ENCODE assay signal across 22 cellular contexts in genomic region chr4:56080384-56080783, GRCh38.
DNase-seq lines count a peak whose midpoint lies in the region; FAIRE-seq and TF ChIP-seq lines count a peak whose summit lies in the region.
"Had no signal": no experiment of that assay in that cellular context is flagged by ENCODE, and none has a peak within 500 bp of the region (broad histone marks: within the 10 kb centered on the region; RNA-seq: fewer than 3 reads in every experiment).

No MANE protein-coding gene starts in this region.

- H3K18ac ChIP-seq in mesenchymal stem cell (ENCODE audit: low read depth in 1 of 2, low read length in 2 of 2) = no peak overlapping the region

- H3K9me3 Mint-ChIP-seq in mesothelial cell of epicardium = no peaks in the 10 kb centered on the region

- WGBS in mesenchymal stem cell = 63% methylated on average over 4 of the region's 4 CpGs
- 30 to 61% (median 38%) methylated on average over 4 of the region's 4 CpGs for WGBS in small intestine, 3 donors

- H3K23ac ChIP-seq in mesenchymal stem cell (ENCODE audit: low read length in 2 of 2) = no peak overlapping the region

- POLR2A ChIA-PET in HEK293T (lab: Yijun Ruan, JAX) = no interaction called here

- H4K91ac ChIP-seq in mesenchymal stem cell (ENCODE audit: low read length) = no peak overlapping the region

- peaks cover 24% of the 10 kb centered on the region for H3K4me1 Mint-ChIP-seq in mesothelial cell of epicardium

- no peaks in the 10 kb centered on the region for H3K27me3 ChIP-seq in mesenchymal stem cell (ENCODE audit: control insufficient read depth in 1 of 2, insufficient read depth in 1 of 2, low read length in 2 of 2)
- no peaks in the 10 kb centered on the region for H3K27me3 ChIP-seq in small intestine (ENCODE audit: control insufficient read depth in 2 of 2, insufficient read depth in 2 of 2, low read length in 2 of 2)
- H3K27me3 ChIP-seq: BLaER1 treated with 17β-estradiol and CSF1 and Interleukin-3, amounts not matched to agents 10 nM and 100 nM had no signal

- CTCF ChIA-PET in HEK293T (lab: Yijun Ruan, JAX) = no interaction called here

- H2BK120ac ChIP-seq in mesenchymal stem cell (ENCODE audit: low read depth, low read length) = no peak overlapping the region

- H3K4me1 ChIP-seq in mesenchymal stem cell (ENCODE audit: control insufficient read depth, insufficient read depth, low read depth, low read length) (no peaks in the 10 kb centered on the region), small intestine (ENCODE audit: control insufficient read depth in 2 of 2, insufficient read depth in 1 of 2, low read depth in 1 of 2, low read length in 1 of 2) (no peaks in the 10 kb centered on the region)

- H3K4me2 ChIP-seq in mesenchymal stem cell (ENCODE audit: low read length, poor library complexity, severe bottlenecking) = no peak overlapping the region
- H3K4me2 ChIP-seq: BLaER1 treated with 17β-estradiol and CSF1 and Interleukin-3, amounts not matched to agents 10 nM and 100 nM had no signal

- H2AK5ac ChIP-seq in mesenchymal stem cell (ENCODE audit: low read length, severe bottlenecking) = no peak overlapping the region

- TF ChIP-seq CTCF in fibroblast of villous mesenchyme (IDR thresholded peaks at IDR 0.05; ENCODE audit: insufficient read depth, low read depth, low read length) (no peak), mesothelial cell of epicardium (IDR thresholded peaks at IDR 0.05; ENCODE audit: unreplicated experiment) (no peak)

- no peak overlapping the region for H3K4me3 Mint-ChIP-seq in mesothelial cell of epicardium
- H3K4me3 Mint-ChIP-seq: B cell; CD8-positive, alpha-beta T cell; IgD-negative memory B cell had no signal

- H3K36me3 ChIP-seq in mesenchymal stem cell (ENCODE audit: control insufficient read depth in 1 of 2, insufficient read depth in 2 of 2, low read depth in 1 of 2, low read length in 2 of 2) (no peaks in the 10 kb centered on the region), small intestine (ENCODE audit: control insufficient read depth in 2 of 2, insufficient read depth in 2 of 2, low read length in 2 of 2) (no peaks in the 10 kb centered on the region)

- no peak overlapping the region for H3K9ac ChIP-seq in mesenchymal stem cell (ENCODE audit: low read length)
- H3K9ac ChIP-seq: BLaER1 treated with 17β-estradiol and CSF1 and Interleukin-3, amounts not matched to agents 10 nM and 100 nM had no signal

- intact Hi-C loops in posterior vena cava (cut with DNase I) = no loop called here

- FAIRE-seq in small intestine (lab: Jason Lieb, UNC) = no peak
- FAIRE-seq: GM12892, GM18507, HepG2 had no signal

- no peak overlapping the region for H3K4ac ChIP-seq in mesenchymal stem cell (ENCODE audit: low read depth in 1 of 2, low read length in 2 of 2)

- no peaks in the 10 kb centered on the region for H3K27me3 Mint-ChIP-seq in mesothelial cell of epicardium (ENCODE audit: low read depth)
- H3K27me3 Mint-ChIP-seq: B cell, IgD-negative memory B cell had no signal

- H2BK15ac ChIP-seq in mesenchymal stem cell (ENCODE audit: low read depth, poor library complexity, severe bottlenecking) = no peak overlapping the region

- H4K8ac ChIP-seq in mesenchymal stem cell (ENCODE audit: low read length) = no peak overlapping the region

- no peak overlapping the region for H2BK5ac ChIP-seq in mesenchymal stem cell (ENCODE audit: low read depth, low read length, poor library complexity, severe bottlenecking)

- H3K4me3 ChIP-seq in fibroblast of villous mesenchyme (ENCODE audit: low read depth, low read length) = no peak overlapping the region
- no peak overlapping the region for H3K4me3 ChIP-seq in mesenchymal stem cell (ENCODE audit: insufficient read depth in 1 of 2, low read depth in 1 of 2, low read length in 2 of 2)
- H3K4me3 ChIP-seq in small intestine (ENCODE audit: low read depth in 1 of 2, low read length in 2 of 2) = no peak overlapping the region
- H3K4me3 ChIP-seq: BLaER1 treated with 17β-estradiol and CSF1 and Interleukin-3, amounts not matched to agents 10 nM and 100 nM had no signal

- no peak overlapping the region for H3K27ac Mint-ChIP-seq in mesothelial cell of epicardium
- H3K27ac Mint-ChIP-seq: B cell; CD8-positive, alpha-beta T cell; IgD-negative memory B cell had no signal

- H3K27ac ChIP-seq in mesenchymal stem cell (ENCODE audit: low read length, poor library complexity, severe bottlenecking) (no peak overlapping the region), small intestine (ENCODE audit: low read depth in 1 of 2, low read length in 1 of 2) (no peak overlapping the region)
- H3K27ac ChIP-seq: BLaER1 treated with 17β-estradiol and CSF1 and Interleukin-3, amounts not matched to agents 10 nM and 100 nM had no signal

- H3K14ac ChIP-seq in mesenchymal stem cell (ENCODE audit: low read length in 2 of 2) = no peak overlapping the region

- DNase-seq in HEK293T (ENCODE audit: extremely low spot score) (no peak), fibroblast of villous mesenchyme (ENCODE audit: low read depth) (peak; percentile 27), mesenchymal stem cell (peak; percentile 6), small intestine (peak; percentile 39), mesothelial cell of epicardium (ENCODE audit: low spot score in 2 of 2, unreplicated experiment in 2 of 2) (no peak), T-helper 2 cell (no peak), posterior vena cava (ENCODE audit: low spot score) (no peak), AG08395 (ENCODE audit: low spot score) (no peak)
- DNase-seq: 8988T; Calu3; CD8-positive, alpha-beta T cell; DMS53; DND-41; EL; GOT3; H7 had no signal

- no peaks in the 10 kb centered on the region for H3K36me3 Mint-ChIP-seq in mesothelial cell of epicardium
- H3K36me3 Mint-ChIP-seq: CD8-positive, alpha-beta T cell had no signal

- H3K9me3 ChIP-seq in mesenchymal stem cell (ENCODE audit: control insufficient read depth, low read length) (peaks cover 9% of the 10 kb centered on the region), small intestine (ENCODE audit: control insufficient read depth, low read depth) (no peaks in the 10 kb centered on the region)

- peaks cover 19% of the 10 kb centered on the region for H3K79me1 ChIP-seq in mesenchymal stem cell (replicated peaks; ENCODE audit: low read length, poor library complexity, severe bottlenecking)

- no peak overlapping the region for H2BK12ac ChIP-seq in mesenchymal stem cell (ENCODE audit: low read length in 2 of 2)

- H2AFZ ChIP-seq in mesenchymal stem cell (ENCODE audit: low read depth, low read length) = no peak overlapping the region

TF ChIP-seq in HEK293T, 16 proteins besides CTCF, POLR2A, EP300 and RAD21:
- TF ChIP-seq NFRKB (IDR thresholded peaks at IDR 0.05) = no peak
- peak; percentile 46 for TF ChIP-seq PKNOX1 (IDR thresholded peaks at IDR 0.05)

Comparison
In these comparisons a context has a peak if more than half of its experiments do, and no peak if none do; other contexts are left out.
1. DNase-seq: peak in fibroblast of villous mesenchyme (single experiment), mesenchymal stem cell (single experiment) and small intestine (single experiment); none in HEK293T (single experiment), mesothelial cell of epicardium (0 of 2), T-helper 2 cell (0 of 5), posterior vena cava (single experiment) and AG08395 (single experiment).